13 cellular contexts compared by ENCODE assay signal in the genomic region with DNA sequence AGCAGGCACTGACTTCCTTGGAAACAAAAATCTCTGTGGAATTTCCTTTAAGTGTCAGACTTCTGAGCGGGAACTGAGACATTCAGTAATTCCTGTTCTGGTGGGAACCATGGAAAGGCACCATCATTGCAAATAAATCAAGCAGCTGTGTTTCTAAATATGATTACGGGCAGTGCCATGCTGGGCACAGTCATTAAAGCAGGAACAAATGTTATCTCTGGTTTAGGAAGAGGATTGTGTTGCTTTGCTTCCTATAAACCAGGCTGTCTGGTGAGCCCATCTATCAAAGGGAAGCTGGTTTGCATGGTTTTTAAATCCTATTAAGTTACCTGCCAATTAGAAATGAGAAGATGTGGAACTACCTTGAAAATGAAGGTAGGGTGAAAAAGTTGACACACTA.
"Had no signal": no experiment of that assay in that cellular context is flagged by ENCODE, and none has a peak within 500 bp of the region (broad histone marks: within the 10 kb centered on the region; RNA-seq: fewer than 3 reads in every experiment).

No MANE protein-coding gene starts in this region.

- DNase-seq: activated CD4-positive, alpha-beta memory T cell treated with anti-CD3 and anti-CD28 coated beads, Interleukin-2, amount 10 ng/mL, durations not matched to agents 7 days and 5 days; activated gamma-delta T cell treated with Interleukin-2 at 50 U/mL for 16 hours; activated naive CD8-positive, alpha-beta T cell treated with anti-CD3 and anti-CD28 coated beads for 36 hours; activated T-cell treated with anti-CD3 and anti-CD28 coated beads, Interleukin-2, amount 50 U/mL, for 48 hours; dorsolateral prefrontal cortex; immature natural killer cell; mammary epithelial cell; retina; SJCRH30 had no signal

- H3K9ac ChIP-seq: parathyroid adenoma had no signal

- H3K4me2 ChIP-seq: smooth muscle cell had no signal

- H3K79me2 ChIP-seq: parathyroid adenoma had no signal

- H3K4me1 Mint-ChIP-seq: activated CD4-positive, alpha-beta memory T cell treated with anti-CD3 and anti-CD28 coated beads, Interleukin-2, amount 10 ng/mL, durations not matched to agents 7 days and 5 days; activated naive CD8-positive, alpha-beta T cell treated with anti-CD3 and anti-CD28 coated beads for 36 hours; stimulated activated effector memory CD8-positive, alpha-beta T cell treated with anti-CD3 and anti-CD28 coated beads, Interleukin-12 subunit alpha, Interleukin-12 subunit beta, amount 100 ng/mL, for 72 hours had no signal

- H3K4me1 ChIP-seq: parathyroid adenoma had no signal

- H3K27me3 Mint-ChIP-seq: type B pancreatic cell had no signal

- H3K9me3 Mint-ChIP-seq: activated CD4-positive, alpha-beta memory T cell treated with anti-CD3 and anti-CD28 coated beads, Interleukin-2, amount 10 ng/mL, durations not matched to agents 7 days and 5 days; activated naive CD8-positive, alpha-beta T cell treated with anti-CD3 and anti-CD28 coated beads for 36 hours; stimulated activated effector memory CD8-positive, alpha-beta T cell treated with anti-CD3 and anti-CD28 coated beads, Interleukin-12 subunit alpha, Interleukin-12 subunit beta, amount 100 ng/mL, for 72 hours had no signal

- H3K9me3 ChIP-seq: SJCRH30 had no signal

- H3K36me3 Mint-ChIP-seq: activated naive CD8-positive, alpha-beta T cell treated with anti-CD3 and anti-CD28 coated beads for 36 hours; immature natural killer cell; stimulated activated effector memory CD8-positive, alpha-beta T cell treated with anti-CD3 and anti-CD28 coated beads, Interleukin-12 subunit alpha, Interleukin-12 subunit beta, amount 100 ng/mL, for 72 hours had no signal

- H3K4me3 ChIP-seq: dorsolateral prefrontal cortex, SJCRH30, smooth muscle cell had no signal

- H3K27ac ChIP-seq: dorsolateral prefrontal cortex, parathyroid adenoma, SJCRH30 had no signal

- H3K4me3 Mint-ChIP-seq: activated CD4-positive, alpha-beta memory T cell treated with anti-CD3 and anti-CD28 coated beads, Interleukin-2, amount 10 ng/mL, durations not matched to agents 7 days and 5 days; activated naive CD8-positive, alpha-beta T cell treated with anti-CD3 and anti-CD28 coated beads for 36 hours; immature natural killer cell; stimulated activated effector memory CD8-positive, alpha-beta T cell treated with anti-CD3 and anti-CD28 coated beads, Interleukin-12 subunit alpha, Interleukin-12 subunit beta, amount 100 ng/mL, for 72 hours; type B pancreatic cell had no signal

- H3K36me3 ChIP-seq: SJCRH30 had no signal

- H2AFZ ChIP-seq: parathyroid adenoma had no signal

- H3K27me3 ChIP-seq: dorsolateral prefrontal cortex, SJCRH30 had no signal

- ATAC-seq: stimulated activated effector memory CD8-positive, alpha-beta T cell treated with anti-CD3 and anti-CD28 coated beads, Interleukin-12 subunit alpha, Interleukin-12 subunit beta, amount 100 ng/mL, for 72 hours had no signal

- H3K27ac Mint-ChIP-seq: activated CD4-positive, alpha-beta memory T cell treated with anti-CD3 and anti-CD28 coated beads, Interleukin-2, amount 10 ng/mL, durations not matched to agents 7 days and 5 days; activated naive CD8-positive, alpha-beta T cell treated with anti-CD3 and anti-CD28 coated beads for 36 hours; immature natural killer cell; stimulated activated effector memory CD8-positive, alpha-beta T cell treated with anti-CD3 and anti-CD28 coated beads, Interleukin-12 subunit alpha, Interleukin-12 subunit beta, amount 100 ng/mL, for 72 hours; type B pancreatic cell had no signal
